Comparison of ENCODE assay signal across 10 cellular contexts in genomic region chr1:198132060-198132781, GRCh38. TPM values are rescaled to one million over a fixed set of nuclear protein-coding genes. Genes with fewer than 3 reads are reported as not detected.
DNase-seq lines count a peak whose midpoint lies in the region; ATAC-seq, FAIRE-seq and TF ChIP-seq lines count a peak whose summit lies in the region.
"Had no signal": no experiment of that assay in that cellular context is flagged by ENCODE, and none has a peak within 500 bp of the region (broad histone marks: within the 10 kb centered on the region; RNA-seq: fewer than 3 reads in every experiment).

No MANE protein-coding gene starts in this region.

- H3K36me3 ChIP-seq in CD8-positive, alpha-beta T cell (ENCODE audit: insufficient read depth, low read length) = no peaks in the 10 kb centered on the region

- H3K9me3 ChIP-seq in CD8-positive, alpha-beta T cell (ENCODE audit: low read length) = no peaks in the 10 kb centered on the region

- intact Hi-C loops in CD8-positive, alpha-beta T cell (cut with DNase I, micrococcal nuclease) = loop anchor here in 1 of 2 experiments (2.0 kb wide), 1 partner anchor 17 kb away; no protein-coding TSS in a partner anchor

- no peak overlapping the region for H3K27ac ChIP-seq in CD8-positive, alpha-beta T cell (ENCODE audit: low read depth, low read length)
- H3K27ac ChIP-seq: PC-9 had no signal

- no peaks in the 10 kb centered on the region for H3K36me3 Mint-ChIP-seq in neural crest cell (ENCODE audit: low read depth)
- H3K36me3 Mint-ChIP-seq in activated CD8-positive, alpha-beta T cell treated with anti-CD3 and anti-CD28 coated beads, Interleukin-2, amount 10 ng/mL, durations not matched to agents 7 days and 5 days (ENCODE audit: low read depth) = no peaks in the 10 kb centered on the region
- H3K36me3 Mint-ChIP-seq in CD8-positive, alpha-beta T cell = no peaks in the 10 kb centered on the region

- ATAC-seq in GM18907 (IDR thresholded peaks at IDR 0.05; ENCODE audit: unreplicated experiment) = peak; percentile 72
- ATAC-seq in HG02571 (IDR thresholded peaks at IDR 0.05; ENCODE audit: unreplicated experiment) = peak; percentile 71
- ATAC-seq in HG03575 (IDR thresholded peaks at IDR 0.05; ENCODE audit: extremely low read depth, insufficient number of reproducible peaks, low FRiP score, unreplicated experiment) = peak; percentile 85
- no peak for ATAC-seq in activated CD8-positive, alpha-beta T cell treated with anti-CD3 and anti-CD28 coated beads, Interleukin-2, amount 10 ng/mL, durations not matched to agents 7 days and 5 days
- ATAC-seq in CD8-positive, alpha-beta T cell = no peak

- FAIRE-seq in HTR-8/SVneo (lab: Jason Lieb, UNC) = no peak
- FAIRE-seq: frontal cortex had no signal

- no peaks in the 10 kb centered on the region for H3K27me3 ChIP-seq in CD8-positive, alpha-beta T cell (ENCODE audit: insufficient read depth, low read length)

- CTCF ChIA-PET in activated CD8-positive, alpha-beta T cell treated with anti-CD3 and anti-CD28 coated beads, Interleukin-2, amount 10 ng/mL, durations not matched to agents 7 days and 5 days (lab: Charles Lee) = no interaction called here
- CTCF ChIA-PET in CD8-positive, alpha-beta T cell (lab: Charles Lee) = no interaction called here

- no peaks in the 10 kb centered on the region for H3K27me3 Mint-ChIP-seq in neural crest cell (ENCODE audit: low read depth)
- peaks cover 2% of the 10 kb centered on the region for H3K27me3 Mint-ChIP-seq in activated CD8-positive, alpha-beta T cell treated with anti-CD3 and anti-CD28 coated beads, Interleukin-2, amount 10 ng/mL, durations not matched to agents 7 days and 5 days (ENCODE audit: low read depth)
- no peaks in the 10 kb centered on the region for H3K27me3 Mint-ChIP-seq in CD8-positive, alpha-beta T cell (ENCODE audit: low read depth)

- peaks cover 5% of the 10 kb centered on the region for H3K9me3 Mint-ChIP-seq in neural crest cell
- H3K9me3 Mint-ChIP-seq in activated CD8-positive, alpha-beta T cell treated with anti-CD3 and anti-CD28 coated beads, Interleukin-2, amount 10 ng/mL, durations not matched to agents 7 days and 5 days (ENCODE audit: insufficient read depth) = peaks cover 4% of the 10 kb centered on the region
- peaks cover 4% of the 10 kb centered on the region for H3K9me3 Mint-ChIP-seq in CD8-positive, alpha-beta T cell

- no peak for TF ChIP-seq CTCF in neural crest cell (conservative IDR thresholded peaks at IDR 0.05)
- TF ChIP-seq CTCF in CD8-positive, alpha-beta T cell (IDR thresholded peaks at IDR 0.05) = no peak

- H3K4me1 Mint-ChIP-seq in neural crest cell = no peaks in the 10 kb centered on the region
- H3K4me1 Mint-ChIP-seq in activated CD8-positive, alpha-beta T cell treated with anti-CD3 and anti-CD28 coated beads, Interleukin-2, amount 10 ng/mL, durations not matched to agents 7 days and 5 days (ENCODE audit: low read depth) = peaks cover 6% of the 10 kb centered on the region
- no peaks in the 10 kb centered on the region for H3K4me1 Mint-ChIP-seq in CD8-positive, alpha-beta T cell (ENCODE audit: low read depth)

- no peaks in the 10 kb centered on the region for H3K4me1 ChIP-seq in CD8-positive, alpha-beta T cell (ENCODE audit: insufficient read depth, low read length)

- no peak overlapping the region for H3K4me3 Mint-ChIP-seq in neural crest cell
- no peak overlapping the region for H3K4me3 Mint-ChIP-seq in activated CD8-positive, alpha-beta T cell treated with anti-CD3 and anti-CD28 coated beads, Interleukin-2, amount 10 ng/mL, durations not matched to agents 7 days and 5 days
- H3K4me3 Mint-ChIP-seq in CD8-positive, alpha-beta T cell = no peak overlapping the region

- no peak overlapping the region for H3K4me3 ChIP-seq in CD8-positive, alpha-beta T cell (ENCODE audit: low read depth, low read length)
- H3K4me3 ChIP-seq: PC-9 had no signal

- no peak for DNase-seq in neural crest cell (ENCODE audit: low read depth, low spot score)
- DNase-seq in HTR-8/SVneo (ENCODE audit: insufficient read length, low spot score) = no peak
- DNase-seq in CD1c-positive myeloid dendritic cell (ENCODE audit: extremely low spot score) = no peak
- DNase-seq in activated CD8-positive, alpha-beta T cell treated with anti-CD3 and anti-CD28 coated beads, Interleukin-2, amount 10 ng/mL, durations not matched to agents 7 days and 5 days = no peak
- no peak for DNase-seq in CD8-positive, alpha-beta T cell
- DNase-seq: PC-9 had no signal

- H3K27ac Mint-ChIP-seq in neural crest cell (ENCODE audit: unreplicated experiment) = peak overlapping the region; percentile 9
- H3K27ac Mint-ChIP-seq in activated CD8-positive, alpha-beta T cell treated with anti-CD3 and anti-CD28 coated beads, Interleukin-2, amount 10 ng/mL, durations not matched to agents 7 days and 5 days = no peak overlapping the region
- H3K27ac Mint-ChIP-seq in CD8-positive, alpha-beta T cell = no peak overlapping the region

- POLR2A ChIA-PET in activated CD8-positive, alpha-beta T cell treated with anti-CD3 and anti-CD28 coated beads, Interleukin-2, amount 10 ng/mL, durations not matched to agents 7 days and 5 days (lab: Charles Lee) = no interaction called here
- POLR2A ChIA-PET in CD8-positive, alpha-beta T cell (lab: Charles Lee) = no interaction called here

RNA-seq across cellular contexts. Expression of gene NEK7, which starts 24.6 kb away (rescaled TPM):
- total RNA-seq in neural crest cell = 10.9 and 12.5 TPM in 2 replicates
- total RNA-seq in activated CD8-positive, alpha-beta T cell treated with anti-CD3 and anti-CD28 coated beads, Interleukin-2, amount 10 ng/mL, durations not matched to agents 7 days and 5 days = 10 to 100 TPM; 61.5 to 63.2 TPM
- 10 to 100 TPM; 12.1 to 16.1 TPM for total RNA-seq in CD8-positive, alpha-beta T cell

Comparison
In these comparisons a context has a peak if more than half of its experiments do, and no peak if none do; other contexts are left out.
1. ATAC-seq: peak in GM18907 (single experiment), HG02571 (single experiment) and HG03575 (single experiment); none in activated CD8-positive, alpha-beta T cell treated with anti-CD3 and anti-CD28 coated beads, Interleukin-2, amount 10 ng/mL, durations not matched to agents 7 days and 5 days (single experiment) and CD8-positive, alpha-beta T cell (single experiment).